1 cellular context compared by ENCODE assay signal in genomic region chr6:4776967-4777925, GRCh38.
TF ChIP-seq lines count a peak whose summit lies in the region.

No MANE protein-coding gene starts in this region.

TF ChIP-seq in GM12878, 131 proteins besides CTCF, POLR2A, EP300 and RAD21 (continued from another document):
- TF ChIP-seq PKNOX1 (IDR thresholded peaks at IDR 0.05) (peak; percentile 27; the same call in 1 of the 2 replicates), FOXM1 (IDR thresholded peaks at IDR 0.05; ENCODE audit: low read depth, low read length) (0 out of 2 replicates have a peak, but pooled peaks have one; percentile 20), TCF7 (IDR thresholded peaks at IDR 0.05; ENCODE audit: borderline replicate concordance) (no peak), RCOR1 (conservative IDR thresholded peaks at IDR 0.05; ENCODE audit: low read depth, low read length) (no peak), BCL11A (IDR thresholded peaks at IDR 0.05; ENCODE audit: low read depth, low read length) (peak; percentile 51; the same call in 1 of the 2 replicates), SKIL (IDR thresholded peaks at IDR 0.05; ENCODE audit: low read depth, poor library complexity, severe bottlenecking) (peak; percentile 45), BCLAF1 (IDR thresholded peaks at IDR 0.05) (no peak), MXI1 (IDR thresholded peaks at IDR 0.05; ENCODE audit: low read depth, low read length) (peak; percentile 88), RUNX3 (IDR thresholded peaks at IDR 0.05; ENCODE audit: low read length) (peak; percentile 87), ATF2 (IDR thresholded peaks at IDR 0.05; ENCODE audit: low read length) (no peak), FOS (IDR thresholded peaks at IDR 0.05; ENCODE audit: borderline replicate concordance, extremely low read depth, insufficient read length) (no peak), ZNF24 (IDR thresholded peaks at IDR 0.05) (0 out of 2 replicates have a peak, but pooled peaks have one; percentile 39), GATAD2B (conservative IDR thresholded peaks at IDR 0.05; ENCODE audit: low read depth) (no peak), MTA2 (IDR thresholded peaks at IDR 0.05; ENCODE audit: low read depth) (peak; percentile 78), YBX1 (IDR thresholded peaks at IDR 0.05) (no peak), HSF1 (IDR thresholded peaks at IDR 0.05; ENCODE audit: low read depth, low read length) (no peak), NFXL1 (IDR thresholded peaks at IDR 0.05; ENCODE audit: borderline replicate concordance) (no peak), CBFB (IDR thresholded peaks at IDR 0.05; ENCODE audit: low read depth) (peak; percentile 65; the same call in 1 of the 2 replicates), ZNF687 (IDR thresholded peaks at IDR 0.05) (peak; percentile 50), PML (IDR thresholded peaks at IDR 0.05; ENCODE audit: low read length) (0 out of 2 replicates have a peak, but pooled peaks have one; percentile 9), HDGF (IDR thresholded peaks at IDR 0.05) (no peak), NBN (IDR thresholded peaks at IDR 0.05) (peak; percentile 44; the same call in 1 of the 2 replicates), CREM (IDR thresholded peaks at IDR 0.05; ENCODE audit: low read depth) (peak; percentile 88), ZBED1 (IDR thresholded peaks at IDR 0.05; ENCODE audit: borderline replicate concordance) (0 out of 2 replicates have a peak, but pooled peaks have one; percentile 9), ZNF622 (IDR thresholded peaks at IDR 0.05) (no peak), PAX8 (IDR thresholded peaks at IDR 0.05) (0 out of 2 replicates have a peak, but pooled peaks have one; percentile 40), SMC3 (IDR thresholded peaks at IDR 0.05; ENCODE audit: borderline replicate concordance, low read length) (peak; percentile 9; the same call in 1 of the 2 replicates), POLR2AphosphoS5 (IDR thresholded peaks at IDR 0.05; ENCODE audit: low read length) (peak; percentile 50; the same call in 1 of the 2 replicates), IKZF2 (IDR thresholded peaks at IDR 0.05) (peak; percentile 37 to 44; a peak in 2 of 4 replicates), STAT3 (IDR thresholded peaks at IDR 0.05; ENCODE audit: low read depth, low read length) (peak; percentile 91), RELA (IDR thresholded peaks at IDR 0.05; ENCODE audit: borderline replicate concordance, partially characterized antibody) (no peak), MTA3 (IDR thresholded peaks at IDR 0.05; ENCODE audit: borderline replicate concordance, low read length) (0 out of 2 replicates have a peak, but pooled peaks have one; percentile 4), JUND (IDR thresholded peaks at IDR 0.05; ENCODE audit: low read depth, low read length) (no peak), ZSCAN29 (IDR thresholded peaks at IDR 0.05) (0 out of 2 replicates have a peak, but pooled peaks have one; percentile 21), IRF5 (IDR thresholded peaks at IDR 0.05; ENCODE audit: borderline replicate concordance) (no peak), MEF2B (IDR thresholded peaks at IDR 0.05; ENCODE audit: partially characterized antibody, poor library complexity, severe bottlenecking) (peak; percentile 32), SIN3A (IDR thresholded peaks at IDR 0.05; ENCODE audit: low read depth, low read length) (peak; percentile 66; the same call in 1 of the 2 replicates), EGR1 (IDR thresholded peaks at IDR 0.05; ENCODE audit: borderline replicate concordance in 1 of 2, low read depth in 2 of 2, low read length in 2 of 2) (peak in 1 of 2 experiments; percentile 44; a peak in 2 of 3 replicates), NR2C2 (IDR thresholded peaks at IDR 0.05; ENCODE audit: borderline replicate concordance, control insufficient read depth, insufficient read length, low read depth) (no peak), RELB (IDR thresholded peaks at IDR 0.05; ENCODE audit: low read depth) (0 out of 2 replicates have a peak, but pooled peaks have one; percentile 16), MEF2A (IDR thresholded peaks at IDR 0.05; ENCODE audit: insufficient read depth, low read depth, low read length) (0 out of 2 replicates have a peak, but pooled peaks have one; percentile 22), NKRF (conservative IDR thresholded peaks at IDR 0.05) (peak; percentile 79), POU2F2 (IDR thresholded peaks at IDR 0.05; ENCODE audit: borderline replicate concordance, low read depth, low read length) (peak; percentile 78; the same call in 1 of the 3 replicates)
